In the genomic region with DNA sequence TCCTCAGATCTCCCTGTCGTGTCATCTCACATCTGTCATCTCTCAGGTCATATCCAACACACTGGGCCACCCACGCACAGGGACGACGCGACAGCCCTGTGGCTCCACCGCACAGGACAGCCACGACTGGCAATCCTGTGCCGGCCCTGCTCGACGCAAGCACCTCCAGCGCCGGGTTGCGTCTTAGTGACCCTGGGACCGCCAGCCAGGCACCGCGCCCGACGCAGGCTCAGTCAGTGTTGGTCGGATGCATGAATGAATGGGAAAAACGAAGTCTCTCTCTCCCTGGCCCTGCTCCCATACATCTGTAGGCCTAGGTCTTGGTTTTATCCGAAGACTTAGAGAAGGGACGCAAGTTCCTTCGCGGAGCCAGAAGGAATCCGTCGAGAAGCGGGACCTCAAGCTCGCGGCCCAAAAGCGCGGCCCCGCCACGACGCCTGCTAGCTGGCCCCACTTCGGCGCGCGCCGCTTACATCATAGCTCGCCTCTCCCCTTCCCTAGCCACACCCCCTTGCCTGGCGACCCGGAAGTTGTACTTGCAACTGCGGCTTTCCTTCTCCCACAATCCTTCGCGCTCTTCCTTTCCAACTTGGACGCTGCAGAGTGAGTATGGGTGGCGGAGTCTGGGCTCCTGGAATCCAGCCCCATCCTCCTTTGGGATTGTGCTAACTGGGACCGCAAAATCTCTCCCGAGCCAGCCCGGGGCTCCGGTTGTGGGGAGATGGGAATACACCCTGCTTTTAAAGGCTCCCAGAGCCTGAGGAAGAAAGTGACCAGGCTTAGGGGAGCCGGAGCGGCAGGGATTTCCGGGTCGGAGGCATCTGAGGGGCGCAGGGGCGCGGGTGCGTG, we compare ENCODE assay signal across 8 cellular contexts. TPM values are rescaled to one million over a fixed set of nuclear protein-coding genes. Genes with fewer than 3 reads are reported as not detected.
DNase-seq lines count a peak whose midpoint lies in the region; ATAC-seq and TF ChIP-seq lines count a peak whose summit lies in the region.

A gene (plus strand): TSS at position 577 of the 849 bp plus-strand sequence. CDS start 413 bp downstream, outside the sequence.

- no peaks in the 10 kb centered on the region for H3K27me3 ChIP-seq in dorsolateral prefrontal cortex
- no peaks in the 10 kb centered on the region for H3K27me3 ChIP-seq in liver (ENCODE audit: control insufficient read depth in 4 of 4, insufficient read depth in 4 of 4, low read length in 3 of 4)

- H3K27ac ChIP-seq in dorsolateral prefrontal cortex (peak within 1 kb of the TSS; percentile 54 to 96 (median 87)), liver (ENCODE audit: low read depth in 1 of 2, low read length in 2 of 2) (peak within 1 kb of the TSS; percentile 83 to 95)

- WGBS in liver = 2% methylated on average over 59 of the region's 59 CpGs

- peak within 1 kb of the TSS; percentile 90 for H3K4me3 Mint-ChIP-seq in activated CD4-positive, alpha-beta memory T cell treated with anti-CD3 and anti-CD28 coated beads for 36 hours

- peak; percentile 3 to 31 for TF ChIP-seq RAD21 in liver (IDR thresholded peaks at IDR 0.05)

- peak within 1 kb of the TSS; percentile 87 for H3K27ac Mint-ChIP-seq in activated CD4-positive, alpha-beta memory T cell treated with anti-CD3 and anti-CD28 coated beads for 36 hours

- peaks cover 6 to 33% (median 30%) of the 10 kb centered on the region in 4 donors for H3K36me3 ChIP-seq in liver (ENCODE audit: control insufficient read depth in 4 of 4, insufficient read depth in 3 of 4, low read depth in 1 of 4, low read length in 3 of 4)

- TF ChIP-seq CTCF in dorsolateral prefrontal cortex (IDR thresholded peaks at IDR 0.05 in 54 of 56, conservative IDR thresholded peaks at IDR 0.05 in 2 of 56; ENCODE audit: low read depth in 1 of 56, partially characterized antibody in 56 of 56) = peak in 31 of 56 donors; percentile 6 to 54 (median 30)
- no peak for TF ChIP-seq CTCF in liver (IDR thresholded peaks at IDR 0.05; ENCODE audit: low read depth, low read length, missing input control)

- POLR2A ChIA-PET in activated CD4-positive, alpha-beta memory T cell treated with anti-CD3 and anti-CD28 coated beads for 36 hours (lab: Charles Lee) = interaction anchor here (0.7 to 2.4 kb wide), 7 partner anchors 11 to 445 kb away, joined by 3 to 9 read pairs (median 3); a partner anchor contains a TSS

- peaks cover 40% of the 10 kb centered on the region for H3K4me1 Mint-ChIP-seq in activated CD4-positive, alpha-beta memory T cell treated with anti-CD3 and anti-CD28 coated beads for 36 hours (ENCODE audit: low read depth)

- no peaks in the 10 kb centered on the region for H3K9me3 Mint-ChIP-seq in activated CD4-positive, alpha-beta memory T cell treated with anti-CD3 and anti-CD28 coated beads for 36 hours

- H3K9me3 ChIP-seq in liver (ENCODE audit: control insufficient read depth in 4 of 4, low read length in 3 of 4) = no peaks in the 10 kb centered on the region

- DNase-seq in CD1c-positive myeloid dendritic cell (ENCODE audit: extremely low spot score) = peak; percentile 96
- DNase-seq in NCI-H82 treated with DMSO at 0.1 percent for 48 hours (lab: John Stamatoyannopoulos, UW; ENCODE audit: unreplicated experiment) = peak; percentile 85
- peak; percentile 98 for DNase-seq in activated CD4-positive, alpha-beta memory T cell treated with anti-CD3 and anti-CD28 coated beads for 36 hours
- peak; percentile 93 to 98 (median 96) for DNase-seq in dorsolateral prefrontal cortex
- DNase-seq in stimulated activated CD4-positive, alpha-beta T cell treated with anti-CD3 and anti-CD28 coated beads, Interleukin-4, amount 100 ng/mL, for 24 hours = peak; percentile 98

- peak; percentile 97 for ATAC-seq in GM19438 (IDR thresholded peaks at IDR 0.05; ENCODE audit: low read depth, unreplicated experiment)
- peak; percentile 65 for ATAC-seq in HG03575 (IDR thresholded peaks at IDR 0.05; ENCODE audit: extremely low read depth, insufficient number of reproducible peaks, low FRiP score, unreplicated experiment)

- H3K27me3 Mint-ChIP-seq in activated CD4-positive, alpha-beta memory T cell treated with anti-CD3 and anti-CD28 coated beads for 36 hours = no peaks in the 10 kb centered on the region

- CTCF ChIA-PET in activated CD4-positive, alpha-beta memory T cell treated with anti-CD3 and anti-CD28 coated beads for 36 hours (lab: Charles Lee) = interaction anchor here (0.9 to 3.0 kb wide), 5 partner anchors 10 to 407 kb away, joined by 3 to 21 read pairs (median 3); a partner anchor contains a TSS

- H3K4me1 ChIP-seq in liver (ENCODE audit: control insufficient read depth in 4 of 4, insufficient read depth in 4 of 4, low read length in 3 of 4) = peaks cover 0 to 33% (median 16%) of the 10 kb centered on the region in 4 donors

- intact Hi-C loops in activated CD4-positive, alpha-beta memory T cell treated with anti-CD3 and anti-CD28 coated beads for 36 hours (cut with micrococcal nuclease) = loop anchor here (1.0 to 5.0 kb wide), 3 partner anchors 251 to 440 kb away; a partner anchor contains a TSS
- intact Hi-C loops in dorsolateral prefrontal cortex (cut with DNase I) = loop anchor here (5.0 kb wide), 2 partner anchors 250 to 585 kb away; a partner anchor contains a TSS

- peak within 1 kb of the TSS; percentile 90 to 98 for H3K9ac ChIP-seq in liver (ENCODE audit: low read depth in 1 of 2, low read length in 2 of 2)

- peak within 1 kb of the TSS; percentile 54 to 98 (median 83) for H3K4me3 ChIP-seq in dorsolateral prefrontal cortex
- peak within 1 kb of the TSS; percentile 62 to 95 (median 78) for H3K4me3 ChIP-seq in liver (ENCODE audit: low read depth in 1 of 3, low read length in 3 of 3)

- peaks cover 51% of the 10 kb centered on the region for H3K36me3 Mint-ChIP-seq in activated CD4-positive, alpha-beta memory T cell treated with anti-CD3 and anti-CD28 coated beads for 36 hours

TF ChIP-seq in liver, 16 proteins besides CTCF, POLR2A, EP300 and RAD21 (continues in another document):
- peak in 1 of 2 donors; percentile 46 for TF ChIP-seq JUND (IDR thresholded peaks at IDR 0.05)
- TF ChIP-seq, protein P1, sequence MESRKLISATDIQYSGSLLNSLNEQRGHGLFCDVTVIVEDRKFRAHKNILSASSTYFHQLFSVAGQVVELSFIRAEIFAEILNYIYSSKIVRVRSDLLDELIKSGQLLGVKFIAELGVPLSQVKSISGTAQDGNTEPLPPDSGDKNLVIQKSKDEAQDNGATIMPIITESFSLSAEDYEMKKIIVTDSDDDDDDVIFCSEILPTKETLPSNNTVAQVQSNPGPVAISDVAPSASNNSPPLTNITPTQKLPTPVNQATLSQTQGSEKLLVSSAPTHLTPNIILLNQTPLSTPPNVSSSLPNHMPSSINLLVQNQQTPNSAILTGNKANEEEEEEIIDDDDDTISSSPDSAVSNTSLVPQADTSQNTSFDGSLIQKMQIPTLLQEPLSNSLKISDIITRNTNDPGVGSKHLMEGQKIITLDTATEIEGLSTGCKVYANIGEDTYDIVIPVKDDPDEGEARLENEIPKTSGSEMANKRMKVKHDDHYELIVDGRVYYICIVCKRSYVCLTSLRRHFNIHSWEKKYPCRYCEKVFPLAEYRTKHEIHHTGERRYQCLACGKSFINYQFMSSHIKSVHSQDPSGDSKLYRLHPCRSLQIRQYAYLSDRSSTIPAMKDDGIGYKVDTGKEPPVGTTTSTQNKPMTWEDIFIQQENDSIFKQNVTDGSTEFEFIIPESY (IDR thresholded peaks at IDR 0.05) = no peak
- peak; percentile 30 for TF ChIP-seq FOXA1 (IDR thresholded peaks at IDR 0.05)
- TF ChIP-seq, protein P2, sequence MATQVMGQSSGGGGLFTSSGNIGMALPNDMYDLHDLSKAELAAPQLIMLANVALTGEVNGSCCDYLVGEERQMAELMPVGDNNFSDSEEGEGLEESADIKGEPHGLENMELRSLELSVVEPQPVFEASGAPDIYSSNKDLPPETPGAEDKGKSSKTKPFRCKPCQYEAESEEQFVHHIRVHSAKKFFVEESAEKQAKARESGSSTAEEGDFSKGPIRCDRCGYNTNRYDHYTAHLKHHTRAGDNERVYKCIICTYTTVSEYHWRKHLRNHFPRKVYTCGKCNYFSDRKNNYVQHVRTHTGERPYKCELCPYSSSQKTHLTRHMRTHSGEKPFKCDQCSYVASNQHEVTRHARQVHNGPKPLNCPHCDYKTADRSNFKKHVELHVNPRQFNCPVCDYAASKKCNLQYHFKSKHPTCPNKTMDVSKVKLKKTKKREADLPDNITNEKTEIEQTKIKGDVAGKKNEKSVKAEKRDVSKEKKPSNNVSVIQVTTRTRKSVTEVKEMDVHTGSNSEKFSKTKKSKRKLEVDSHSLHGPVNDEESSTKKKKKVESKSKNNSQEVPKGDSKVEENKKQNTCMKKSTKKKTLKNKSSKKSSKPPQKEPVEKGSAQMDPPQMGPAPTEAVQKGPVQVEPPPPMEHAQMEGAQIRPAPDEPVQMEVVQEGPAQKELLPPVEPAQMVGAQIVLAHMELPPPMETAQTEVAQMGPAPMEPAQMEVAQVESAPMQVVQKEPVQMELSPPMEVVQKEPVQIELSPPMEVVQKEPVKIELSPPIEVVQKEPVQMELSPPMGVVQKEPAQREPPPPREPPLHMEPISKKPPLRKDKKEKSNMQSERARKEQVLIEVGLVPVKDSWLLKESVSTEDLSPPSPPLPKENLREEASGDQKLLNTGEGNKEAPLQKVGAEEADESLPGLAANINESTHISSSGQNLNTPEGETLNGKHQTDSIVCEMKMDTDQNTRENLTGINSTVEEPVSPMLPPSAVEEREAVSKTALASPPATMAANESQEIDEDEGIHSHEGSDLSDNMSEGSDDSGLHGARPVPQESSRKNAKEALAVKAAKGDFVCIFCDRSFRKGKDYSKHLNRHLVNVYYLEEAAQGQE (IDR thresholded peaks at IDR 0.05) = peak; percentile 96
- peak in 1 of 2 donors; percentile 49 for TF ChIP-seq HNF4A (conservative IDR thresholded peaks at IDR 0.05)
- peak; percentile 49 for TF ChIP-seq NR2F2 (IDR thresholded peaks at IDR 0.05)
- TF ChIP-seq TAF1 (conservative IDR thresholded peaks at IDR 0.05) = peak; percentile 100
- TF ChIP-seq SP1 (IDR thresholded peaks at IDR 0.05) = peak; percentile 69
- TF ChIP-seq, protein P3, sequence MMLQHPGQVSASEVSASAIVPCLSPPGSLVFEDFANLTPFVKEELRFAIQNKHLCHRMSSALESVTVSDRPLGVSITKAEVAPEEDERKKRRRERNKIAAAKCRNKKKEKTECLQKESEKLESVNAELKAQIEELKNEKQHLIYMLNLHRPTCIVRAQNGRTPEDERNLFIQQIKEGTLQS (IDR thresholded peaks at IDR 0.05) = no peak
- TF ChIP-seq, protein P4, sequence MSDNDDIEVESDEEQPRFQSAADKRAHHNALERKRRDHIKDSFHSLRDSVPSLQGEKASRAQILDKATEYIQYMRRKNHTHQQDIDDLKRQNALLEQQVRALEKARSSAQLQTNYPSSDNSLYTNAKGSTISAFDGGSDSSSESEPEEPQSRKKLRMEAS (IDR thresholded peaks at IDR 0.05) = peak; percentile 94
- TF ChIP-seq FOXA2 (IDR thresholded peaks at IDR 0.05) = peak; percentile 27
- TF ChIP-seq YY1 (IDR thresholded peaks at IDR 0.05) = peak; percentile 92
- TF ChIP-seq GABPA (IDR thresholded peaks at IDR 0.05 in 1 of 2, conservative IDR thresholded peaks at IDR 0.05 in 1 of 2) = peak; percentile 76 to 95

RNA-seq across cellular contexts. Expression of the gene that starts here (rescaled TPM):
- 1,000 to 10,000 TPM; 1,809 to 1,825 TPM for total RNA-seq in activated CD4-positive, alpha-beta memory T cell treated with anti-CD3 and anti-CD28 coated beads for 36 hours
- total RNA-seq in dorsolateral prefrontal cortex (100 to 1,000 TPM; 408 to 917 (median 635) TPM), liver (100 to 1,000 TPM; 220 to 584 TPM)
- polyA plus RNA-seq in liver = 1,000 to 10,000 TPM in 1 of 2 donors, 100 to 1,000 TPM in 1; 578 to 1,995 TPM

Comparison
In these comparisons a context has a peak if more than half of its experiments do, and no peak if none do; other contexts are left out.
1. Peak in every context shown above with its lines: DNase-seq, ATAC-seq, H3K4me3 ChIP-seq and H3K27ac ChIP-seq.